ENCODE assay signal across 8 cellular contexts in the genomic region with DNA sequence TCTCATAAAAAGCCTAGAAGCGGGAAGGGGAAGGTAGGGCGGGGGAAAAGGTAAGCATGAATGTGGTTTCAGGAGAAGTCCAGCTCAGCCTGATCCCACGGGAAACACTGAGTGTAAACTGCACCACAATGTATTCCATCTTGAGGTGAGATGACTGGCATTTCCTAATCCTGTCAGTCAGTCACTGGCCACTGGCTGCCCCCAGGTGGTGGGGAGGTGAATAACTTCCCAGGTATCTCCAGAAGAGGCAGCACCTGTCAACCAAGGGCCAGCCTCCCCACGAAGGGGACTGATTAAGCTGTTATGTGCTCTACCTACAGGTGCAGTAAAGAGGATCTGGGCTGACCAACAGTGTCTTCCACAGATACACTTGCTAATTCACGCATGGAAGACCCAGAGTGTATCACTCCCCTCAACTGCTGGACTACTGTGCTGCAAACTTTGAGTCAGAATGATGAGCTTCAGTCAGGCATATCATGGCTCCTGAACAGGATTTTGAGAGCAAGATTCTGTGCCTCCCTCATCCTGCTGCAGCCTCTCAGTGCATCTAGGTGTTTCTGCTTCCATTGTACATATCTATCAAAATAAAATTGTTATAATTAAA.
DNase-seq lines count a peak whose midpoint lies in the region; TF ChIP-seq lines count a peak whose summit lies in the region.

No MANE protein-coding gene starts in this region.

- intact Hi-C loops in transverse colon (cut with DNase I; ENCODE audit: low total_unique reads) = no loop called here

- H3K9ac ChIP-seq in KMS-11 = no peak overlapping the region

- in situ Hi-C loops in transverse colon (cut with MboI; ENCODE audit: low pct_ligation_motif_present in 1 of 4, low pct_unique_long_range_greater_than_20kb in 1 of 4, low sequenced_read_pairs in 3 of 4) = loop anchor here (25.0 kb wide), 3 partner anchors 109 to 359 kb away; no protein-coding TSS in a partner anchor

- H2AFZ ChIP-seq in KMS-11 (ENCODE audit: low read depth) = no peak overlapping the region

- H3K27ac ChIP-seq in KMS-11 = no peak overlapping the region
- H3K27ac ChIP-seq in transverse colon = no peak overlapping the region

- DNase-seq in Daoy (ENCODE audit: low read depth) = peak; percentile 61
- peak; percentile 21 for DNase-seq in T-helper 9 cell
- DNase-seq in central memory CD4-positive, alpha-beta T cell = peak; percentile 6
- peak; percentile 66 for DNase-seq in mucosa of gallbladder (ENCODE audit: low spot score)
- peak; percentile 73 for DNase-seq in transverse colon
- DNase-seq in T1000 (lab: John Stamatoyannopoulos, UW) = no peak
- DNase-seq in MV-4-11 (lab: John Stamatoyannopoulos, UW) = no peak

- no peak overlapping the region for H3K4me3 ChIP-seq in KMS-11 (IDR thresholded peaks at IDR 0.05; ENCODE audit: insufficient read depth, low read depth, low read length)
- H3K4me3 ChIP-seq in transverse colon = no peak overlapping the region

- TF ChIP-seq EP300 in transverse colon (IDR thresholded peaks at IDR 0.05; ENCODE audit: low read depth) = no peak

- H3K36me3 ChIP-seq in KMS-11 (ENCODE audit: insufficient read depth) (no peaks in the 10 kb centered on the region), transverse colon (no peaks in the 10 kb centered on the region)

- no peaks in the 10 kb centered on the region for H3K79me2 ChIP-seq in KMS-11 (ENCODE audit: insufficient read depth, low read depth)

- H3K9me3 ChIP-seq in transverse colon = no peaks in the 10 kb centered on the region

- H3K27me3 ChIP-seq in KMS-11 (ENCODE audit: insufficient read depth, low read depth) = no peaks in the 10 kb centered on the region
- H3K27me3 ChIP-seq in transverse colon = peaks cover 24% of the 10 kb centered on the region

- H4K20me1 ChIP-seq in KMS-11 (ENCODE audit: insufficient read depth) = no peaks in the 10 kb centered on the region

- H3K4me2 ChIP-seq in KMS-11 = no peak overlapping the region

- TF ChIP-seq CTCF in KMS-11 (conservative IDR thresholded peaks at IDR 0.05; ENCODE audit: low read depth, low read length) (peak; percentile 95), transverse colon (IDR thresholded peaks at IDR 0.05) (peak; percentile 40 to 82 (median 61))

- no peaks in the 10 kb centered on the region for H3K4me1 ChIP-seq in KMS-11 (ENCODE audit: low read depth, poor library complexity, severe bottlenecking)
- H3K4me1 ChIP-seq in transverse colon = no peaks in the 10 kb centered on the region

- TF ChIP-seq POLR2A in transverse colon (IDR thresholded peaks at IDR 0.05) = no peak

- 19 to 20% methylated on average over 1 to 5 of the region's 5 CpGs for WGBS in transverse colon (ENCODE audit: low coverage in 1 of 2), 2 donors

Comparison
In these comparisons a context has a peak if more than half of its experiments do, and no peak if none do; other contexts are left out.
1. DNase-seq: peak in Daoy (single experiment), T-helper 9 cell (single experiment), central memory CD4-positive, alpha-beta T cell (single experiment), mucosa of gallbladder (single experiment) and transverse colon (single experiment); none in T1000 (single experiment) and MV-4-11 (single experiment).